ENCODE assay signal across 8 cellular contexts in the genomic region with DNA sequence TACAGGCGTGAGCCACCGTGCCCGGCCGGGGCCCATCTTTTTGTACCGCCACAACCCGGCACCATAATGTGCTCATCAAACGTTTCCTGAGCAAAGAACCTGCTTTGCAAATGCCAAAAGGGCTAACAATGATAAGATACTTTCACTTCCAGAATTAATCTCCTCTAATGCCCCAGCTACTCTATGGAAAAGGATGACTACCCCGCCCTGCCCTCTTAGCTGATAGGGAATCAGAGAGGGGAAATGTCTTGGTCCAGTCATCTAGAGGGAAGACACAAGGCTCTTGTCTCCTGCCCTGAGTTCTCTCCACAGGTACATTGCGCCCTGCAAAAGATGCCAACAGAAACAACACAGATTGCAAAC. TPM values are rescaled to one million over a fixed set of nuclear protein-coding genes. Genes with fewer than 3 reads are reported as not detected.
DNase-seq lines count a peak whose midpoint lies in the region; ATAC-seq and TF ChIP-seq lines count a peak whose summit lies in the region.

No MANE protein-coding gene starts in this region.

- no peak overlapping the region for H2BK15ac ChIP-seq in mesenchymal stem cell (ENCODE audit: low read depth, poor library complexity, severe bottlenecking)

- H3K23ac ChIP-seq in mesenchymal stem cell (ENCODE audit: low read length in 2 of 2) = no peak overlapping the region

- H2BK12ac ChIP-seq in mesenchymal stem cell (ENCODE audit: low read length in 2 of 2) = no peak overlapping the region

- H3K27ac ChIP-seq in adrenal gland (peak overlapping the region in 2 of 5 donors; percentile 19 to 61), mesenchymal stem cell (ENCODE audit: low read length, poor library complexity, severe bottlenecking) (no peak overlapping the region), aorta (ENCODE audit: low read depth in 1 of 2, low read length in 2 of 2) (no peak overlapping the region)

- H3K27me3 ChIP-seq in adrenal gland = no peaks in the 10 kb centered on the region
- H3K27me3 ChIP-seq in mesenchymal stem cell (ENCODE audit: control insufficient read depth in 1 of 2, insufficient read depth in 1 of 2, low read length in 2 of 2) = no peaks in the 10 kb centered on the region
- H3K27me3 ChIP-seq in aorta (ENCODE audit: control insufficient read depth in 1 of 2, insufficient read depth in 2 of 2, low read length in 1 of 2) = no peaks in the 10 kb centered on the region

- peak overlapping the region; percentile 89 for H3K9ac ChIP-seq in mesenchymal stem cell (ENCODE audit: low read length)

- peak overlapping the region in 1 of 2 experiments; percentile 94 for H3K4ac ChIP-seq in mesenchymal stem cell (ENCODE audit: low read depth in 1 of 2, low read length in 2 of 2)

- H3K79me1 ChIP-seq in mesenchymal stem cell (replicated peaks; ENCODE audit: low read length, poor library complexity, severe bottlenecking) = peaks cover 13% of the 10 kb centered on the region

- no peak overlapping the region for H2BK5ac ChIP-seq in mesenchymal stem cell (ENCODE audit: low read depth, low read length, poor library complexity, severe bottlenecking)

- intact Hi-C loops in adrenal gland (cut with DNase I) = no loop called here
- intact Hi-C loops in aorta (cut with DNase I) = no loop called here

- ATAC-seq in aorta (ENCODE audit: low FRiP score) (no peak), GM19023 (IDR thresholded peaks at IDR 0.05; ENCODE audit: unreplicated experiment) (no peak)

- WGBS in adrenal gland, 4 donors = 60 to 76% (median 66%) methylated on average over 9 of the region's 9 CpGs
- 81% methylated on average over 8 of the region's 9 CpGs for WGBS in mesenchymal stem cell
- WGBS in aorta, 2 donors = 72 to 75% methylated on average over 9 of the region's 9 CpGs

- H3K36me3 ChIP-seq in adrenal gland (replicated peaks in 1 of 2) (no peaks in the 10 kb centered on the region), mesenchymal stem cell (ENCODE audit: control insufficient read depth in 1 of 2, insufficient read depth in 2 of 2, low read depth in 1 of 2, low read length in 2 of 2) (peaks cover 3 to 11% of the 10 kb centered on the region in 2 experiments), aorta (ENCODE audit: control insufficient read depth in 1 of 2, insufficient read depth in 2 of 2, low read length in 1 of 2) (no peaks in the 10 kb centered on the region)

- H2AK5ac ChIP-seq in mesenchymal stem cell (ENCODE audit: low read length, severe bottlenecking) = no peak overlapping the region

- no peak for TF ChIP-seq POLR2A in adrenal gland (IDR thresholded peaks at IDR 0.05)

- H3K9me3 ChIP-seq in adrenal gland (replicated peaks in 1 of 3) (no peaks in the 10 kb centered on the region), mesenchymal stem cell (ENCODE audit: control insufficient read depth, low read length) (no peaks in the 10 kb centered on the region), aorta (ENCODE audit: control insufficient read depth, low read length) (no peaks in the 10 kb centered on the region)

- H4K8ac ChIP-seq in mesenchymal stem cell (ENCODE audit: low read length) = no peak overlapping the region

- peak overlapping the region in 1 of 2 experiments; percentile 97 for H3K18ac ChIP-seq in mesenchymal stem cell (ENCODE audit: low read depth in 1 of 2, low read length in 2 of 2)

- no peak overlapping the region for H3K14ac ChIP-seq in mesenchymal stem cell (ENCODE audit: low read length in 2 of 2)

- H2BK120ac ChIP-seq in mesenchymal stem cell (ENCODE audit: low read depth, low read length) = no peak overlapping the region

- H4K91ac ChIP-seq in mesenchymal stem cell (ENCODE audit: low read length) = no peak overlapping the region

- no peak for TF ChIP-seq CTCF in adrenal gland (IDR thresholded peaks at IDR 0.05)

- H2AFZ ChIP-seq in mesenchymal stem cell (ENCODE audit: low read depth, low read length) = peak overlapping the region; percentile 98

- H3K4me3 ChIP-seq in adrenal gland (peak overlapping the region in 3 of 4 donors; percentile 25 to 91 (median 58)), mesenchymal stem cell (ENCODE audit: insufficient read depth in 1 of 2, low read depth in 1 of 2, low read length in 2 of 2) (peak overlapping the region; percentile 93 to 96), aorta (ENCODE audit: low read length in 2 of 2) (peak overlapping the region; percentile 69 to 72)

- DNase-seq in stimulated activated CD4-positive, alpha-beta T cell treated with anti-CD3 and anti-CD28 coated beads, Interleukin-15, amount 100 ng/mL, for 24 hours = peak; percentile 25
- DNase-seq in stimulated activated CD4-positive, alpha-beta T cell treated with anti-CD3 and anti-CD28 coated beads, Interleukin-1b, Interleukin-23, amount 100 ng/mL, for 48 hours = no peak
- DNase-seq in adrenal gland = no peak
- no peak for DNase-seq in mesenchymal stem cell
- no peak for DNase-seq in aorta
- DNase-seq in HT-29 (ENCODE audit: low spot score) = no peak
- no peak for DNase-seq in cortex of kidney (lab: John Stamatoyannopoulos, UW)

- peak overlapping the region; percentile 85 for H3K4me2 ChIP-seq in mesenchymal stem cell (ENCODE audit: low read length, poor library complexity, severe bottlenecking)

- H3K4me1 ChIP-seq in adrenal gland (replicated peaks in 1 of 2) = peaks cover 0 to 12% of the 10 kb centered on the region in 2 donors
- peaks cover 5% of the 10 kb centered on the region for H3K4me1 ChIP-seq in mesenchymal stem cell (ENCODE audit: control insufficient read depth, insufficient read depth, low read depth, low read length)
- H3K4me1 ChIP-seq in aorta (ENCODE audit: control insufficient read depth in 1 of 2, insufficient read depth in 2 of 2, low read length in 2 of 2) = no peaks in the 10 kb centered on the region

RNA-seq across cellular contexts. Expression of gene TTLL1, which starts 0.6 kb away (rescaled TPM):
- total RNA-seq in adrenal gland (10 to 100 TPM in 2 of 8 donors, 1 to 10 TPM in 6; 5.8 to 11.1 (median 8.3) TPM), aorta (1 to 10 TPM; 3.0 to 5.9 TPM)
- polyA plus RNA-seq in adrenal gland (10 to 100 TPM in 1 of 3 donors, 1 to 10 TPM in 2; 5.0 to 12.9 (median 7.0) TPM), aorta (1 to 10 TPM; 4.5 to 5.8 TPM)
- polyA plus RNA-seq in mesenchymal stem cell (2013, experiment 1 of 2) = 12.6 TPM
- 12.2 TPM for polyA plus RNA-seq in mesenchymal stem cell (2013, experiment 2 of 2)
- total RNA-seq in HT-29 (2014; rRNA removed; shearing (Covaris generic)) = 1.6 and 2.5 TPM in 2 replicates

RNA-seq across cellular contexts. Expression of gene BIK, which starts 22.0 kb away (rescaled TPM):
- 1 to 10 TPM; 1.7 to 7.4 (median 2.5) TPM for total RNA-seq in adrenal gland
- polyA plus RNA-seq in adrenal gland = 1 to 10 TPM in 2 of 3 donors, not detected in 1; 3.1 to 3.4 TPM
- polyA plus RNA-seq in mesenchymal stem cell (2013, experiment 1 of 2) = 0.08 TPM
- polyA plus RNA-seq in mesenchymal stem cell (2013, experiment 2 of 2) = 0.05 TPM
- total RNA-seq in aorta = not detected
- 1 to 10 TPM in 1 of 2 donors, under 1 TPM in 1; 0.23 to 1.6 TPM for polyA plus RNA-seq in aorta
- total RNA-seq in HT-29 (2014; rRNA removed; shearing (Covaris generic)) = 3.9 and 4.2 TPM in 2 replicates

RNA-seq across cellular contexts. Expression of gene MCAT, which starts 54.6 kb away (rescaled TPM):
- 10 to 100 TPM; 26.4 to 92.9 (median 30.8) TPM for total RNA-seq in adrenal gland
- polyA plus RNA-seq in adrenal gland = 10 to 100 TPM; 16.9 to 28.2 (median 19.5) TPM
- polyA plus RNA-seq in mesenchymal stem cell (2013, experiment 1 of 2) = 11.0 TPM
- 10.6 TPM for polyA plus RNA-seq in mesenchymal stem cell (2013, experiment 2 of 2)
- total RNA-seq in aorta = 10 to 100 TPM in 1 of 2 donors, 1 to 10 TPM in 1; 9.8 to 10.0 TPM
- 10 to 100 TPM in 1 of 2 donors, 1 to 10 TPM in 1; 6.5 to 12.8 TPM for polyA plus RNA-seq in aorta
- total RNA-seq in HT-29 (2014; rRNA removed; shearing (Covaris generic)) = 40.9 and 43.1 TPM in 2 replicates
